ENCODE assay signal across 8 cellular contexts in the genomic region with DNA sequence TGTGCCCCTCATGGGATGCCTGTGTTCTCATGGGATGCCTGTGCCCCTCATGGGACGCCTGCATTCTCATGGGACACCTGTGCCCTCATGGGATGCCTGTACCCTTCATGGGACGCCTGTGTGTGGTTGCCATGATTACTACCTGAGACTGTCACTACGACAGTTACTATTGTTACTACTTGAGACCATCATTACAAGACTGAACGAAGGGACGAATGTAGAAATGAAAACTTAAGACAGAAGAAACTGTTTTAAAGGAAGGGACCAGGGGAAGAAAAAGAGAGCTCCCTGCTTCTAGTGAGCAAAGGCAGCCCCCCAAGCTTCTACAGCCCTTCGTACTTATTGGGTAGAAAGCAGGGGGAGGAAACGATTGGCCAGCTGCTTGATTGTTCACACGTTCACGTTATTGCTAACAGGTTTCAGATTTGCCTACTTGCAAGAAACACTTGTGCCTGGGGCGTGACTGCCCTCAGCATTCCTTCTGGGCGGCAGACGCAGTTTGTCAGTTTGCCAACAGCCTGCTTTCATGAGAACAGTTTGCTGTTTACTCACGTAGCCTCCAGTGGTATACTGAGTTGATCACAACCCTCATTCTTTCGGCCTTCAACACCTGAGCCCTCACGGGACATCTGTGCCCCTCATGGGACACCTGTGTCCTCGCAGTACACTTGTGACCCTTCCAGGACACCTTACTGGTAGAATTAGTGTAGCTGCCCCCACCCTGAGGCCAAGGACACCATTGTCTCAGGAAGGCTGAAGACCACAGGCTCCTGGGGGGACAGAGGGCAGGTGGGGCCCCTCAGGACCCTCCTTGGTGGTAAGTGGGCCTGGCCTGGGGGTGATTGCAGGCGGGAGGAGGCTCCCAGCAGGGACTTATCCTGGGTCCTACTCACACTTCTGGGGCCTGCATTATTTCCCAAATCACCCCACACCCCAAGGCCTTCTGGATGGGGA. TPM values are rescaled to one million over a fixed set of nuclear protein-coding genes. Genes with fewer than 3 reads are reported as not detected.
DNase-seq lines count a peak whose midpoint lies in the region; ATAC-seq and TF ChIP-seq lines count a peak whose summit lies in the region.

No MANE protein-coding gene starts in this region.

- H3K4me1 Mint-ChIP-seq in stimulated activated naive CD8-positive, alpha-beta T cell treated with anti-CD3 and anti-CD28 coated beads, Interleukin-15, amount 100 ng/mL, for 72 hours = peaks cover 35% of the 10 kb centered on the region

- no peak for TF ChIP-seq CTCF in epithelial cell of proximal tubule (conservative IDR thresholded peaks at IDR 0.05; ENCODE audit: low read depth, low read length)
- TF ChIP-seq CTCF in ascending aorta (IDR thresholded peaks at IDR 0.05) = no peak

- intact Hi-C loops in ascending aorta (cut with DNase I) = no loop called here

- H3K4me3 ChIP-seq in epithelial cell of proximal tubule (ENCODE audit: low read depth, low read length) = no peak overlapping the region
- H3K4me3 ChIP-seq in ascending aorta = no peak overlapping the region

- H3K27me3 Mint-ChIP-seq in stimulated activated naive CD8-positive, alpha-beta T cell treated with anti-CD3 and anti-CD28 coated beads, Interleukin-15, amount 100 ng/mL, for 72 hours = no peaks in the 10 kb centered on the region

- no peak overlapping the region for H3K27ac ChIP-seq in ascending aorta

- DNase-seq in NCI-H526 (lab: John Stamatoyannopoulos, UW) (peak; percentile 15 to 26), NCI-H526 treated with DMSO at 0.1 percent for 48 hours (lab: John Stamatoyannopoulos, UW) (no peak), RPMI7951 (ENCODE audit: low read depth) (peak; percentile 85), epithelial cell of proximal tubule (ENCODE audit: low read depth) (peak; percentile 42), ascending aorta (ENCODE audit: low spot score in 2 of 2) (no peak), GF-D8 (lab: John Stamatoyannopoulos, UW) (no peak)
- DNase-seq in stimulated activated naive CD8-positive, alpha-beta T cell treated with anti-CD3 and anti-CD28 coated beads, Interleukin-15, amount 100 ng/mL, for 72 hours = no peak
- no peak for DNase-seq in activated CD4-positive, CD25-positive, alpha-beta regulatory T cell (lab: John Stamatoyannopoulos, UW)

- ATAC-seq in stimulated activated naive CD8-positive, alpha-beta T cell treated with anti-CD3 and anti-CD28 coated beads, Interleukin-15, amount 100 ng/mL, for 72 hours = no peak

- peak overlapping the region in 1 of 2 donors; percentile 92 for H3K27ac Mint-ChIP-seq in stimulated activated naive CD8-positive, alpha-beta T cell treated with anti-CD3 and anti-CD28 coated beads, Interleukin-15, amount 100 ng/mL, for 72 hours

- peak overlapping the region; percentile 85 to 89 for H3K4me3 Mint-ChIP-seq in stimulated activated naive CD8-positive, alpha-beta T cell treated with anti-CD3 and anti-CD28 coated beads, Interleukin-15, amount 100 ng/mL, for 72 hours

- no peaks in the 10 kb centered on the region for H3K4me1 ChIP-seq in ascending aorta

- no peaks in the 10 kb centered on the region for H3K27me3 ChIP-seq in ascending aorta

- H3K9me3 Mint-ChIP-seq in stimulated activated naive CD8-positive, alpha-beta T cell treated with anti-CD3 and anti-CD28 coated beads, Interleukin-15, amount 100 ng/mL, for 72 hours = no peaks in the 10 kb centered on the region

- no peaks in the 10 kb centered on the region for H3K36me3 ChIP-seq in ascending aorta

- no peaks in the 10 kb centered on the region for H3K9me3 ChIP-seq in ascending aorta

RNA-seq across cellular contexts. Expression of a gene that starts 2.5 kb away (rescaled TPM):
- not detected in 2 replicates for total RNA-seq in RPMI7951 (2014; rRNA removed; shearing (Covaris generic))
- total RNA-seq in epithelial cell of proximal tubule (not detected in 2 replicates), ascending aorta (4.9 TPM)

RNA-seq across cellular contexts. Expression of a gene that starts 9.7 kb away (rescaled TPM):
- total RNA-seq in RPMI7951 (2014; rRNA removed; shearing (Covaris generic)) = 29.2 and 39.5 TPM in 2 replicates
- total RNA-seq in epithelial cell of proximal tubule (59.7 and 116 TPM in 2 replicates), ascending aorta (118 TPM)

RNA-seq across cellular contexts. Expression of a gene that starts 40.2 kb away (rescaled TPM):
- total RNA-seq in RPMI7951 (2014; rRNA removed; shearing (Covaris generic)) = 36.5 and 42.2 TPM in 2 replicates
- 1.2 TPM in 2 replicates for total RNA-seq in epithelial cell of proximal tubule
- 7.1 TPM for total RNA-seq in ascending aorta

RNA-seq across cellular contexts. Expression of a gene that starts 48.4 kb away (rescaled TPM):
- total RNA-seq in RPMI7951 (2014; rRNA removed; shearing (Covaris generic)) = not detected in 2 replicates
- total RNA-seq in epithelial cell of proximal tubule (not detected in 2 replicates), ascending aorta (not detected)

Comparison
In these comparisons a context has a peak if more than half of its experiments do, and no peak if none do; other contexts are left out.
1. DNase-seq: peak in NCI-H526 (2 of 2), RPMI7951 (single experiment) and epithelial cell of proximal tubule (single experiment); none in NCI-H526 treated with DMSO at 0.1 percent for 48 hours (single experiment), stimulated activated naive CD8-positive, alpha-beta T cell treated with anti-CD3 and anti-CD28 coated beads, Interleukin-15, amount 100 ng/mL, for 72 hours (0 of 2), activated CD4-positive, CD25-positive, alpha-beta regulatory T cell (0 of 4), ascending aorta (0 of 2) and GF-D8 (single experiment).